8 cellular contexts compared by ENCODE assay signal in genomic region chr3:150787741-150788370, GRCh38. TPM values are rescaled to one million over a fixed set of nuclear protein-coding genes. Genes with fewer than 3 reads are reported as not detected.
DNase-seq lines count a peak whose midpoint lies in the region; ATAC-seq and TF ChIP-seq lines count a peak whose summit lies in the region.

No MANE protein-coding gene starts in this region.

- H3K4me1 Mint-ChIP-seq in activated T-helper 2 cell treated with anti-CD3 and anti-CD28 coated beads, Interferon-gamma antibody, Interleukin-2, Interleukin-4, amounts not matched to agents 10 μg/mL and 5 μg/mL and 100 μg/mL, durations not matched to agents 14 hours and 24 hours and 36 hours (ENCODE audit: low read depth) = peaks cover 41% of the 10 kb centered on the region

- DNase-seq in DMS 273 treated with DMSO at 0.1 percent for 48 hours (lab: John Stamatoyannopoulos, UW) (peak; percentile 40), RPMI8226 (peak; percentile 91), fibroblast of the conjunctiva (ENCODE audit: low read depth) (peak; percentile 61), omental fat pad (ENCODE audit: low spot score) (peak; percentile 73), suprapubic skin (ENCODE audit: low spot score in 2 of 2) (peak; percentile 86 to 91)
- DNase-seq in activated T-helper 2 cell treated with anti-CD3 and anti-CD28 coated beads, Interferon-gamma antibody, Interleukin-2, Interleukin-4, amounts not matched to agents 10 μg/mL and 5 μg/mL and 100 μg/mL, durations not matched to agents 14 hours and 24 hours and 36 hours (ENCODE audit: low spot score) = peak; percentile 59

- no peak for TF ChIP-seq POLR2A in suprapubic skin (IDR thresholded peaks at IDR 0.05)

- intact Hi-C loops in activated T-helper 2 cell treated with anti-CD3 and anti-CD28 coated beads, Interferon-gamma antibody, Interleukin-2, Interleukin-4, amounts not matched to agents 10 μg/mL and 5 μg/mL and 100 μg/mL, durations not matched to agents 14 hours and 24 hours and 36 hours (cut with micrococcal nuclease) = loop anchor here (1.0 kb wide), 2 partner anchors 77 to 358 kb away; no protein-coding TSS in a partner anchor

- H3K36me3 ChIP-seq in KMS-11 (ENCODE audit: insufficient read depth) (no peaks in the 10 kb centered on the region), suprapubic skin (no peaks in the 10 kb centered on the region)

- peak; percentile 88 for TF ChIP-seq CTCF in KMS-11 (conservative IDR thresholded peaks at IDR 0.05; ENCODE audit: low read depth, low read length)
- TF ChIP-seq CTCF in omental fat pad (IDR thresholded peaks at IDR 0.05) = peak in 1 of 3 donors; percentile 28
- peak; percentile 66 to 88 for TF ChIP-seq CTCF in suprapubic skin (IDR thresholded peaks at IDR 0.05)

- H3K4me3 Mint-ChIP-seq in activated T-helper 2 cell treated with anti-CD3 and anti-CD28 coated beads, Interferon-gamma antibody, Interleukin-2, Interleukin-4, amounts not matched to agents 10 μg/mL and 5 μg/mL and 100 μg/mL, durations not matched to agents 14 hours and 24 hours and 36 hours (ENCODE audit: low read depth) = no peak overlapping the region

- no peaks in the 10 kb centered on the region for H3K9me3 Mint-ChIP-seq in activated T-helper 2 cell treated with anti-CD3 and anti-CD28 coated beads, Interferon-gamma antibody, Interleukin-2, Interleukin-4, amounts not matched to agents 10 μg/mL and 5 μg/mL and 100 μg/mL, durations not matched to agents 14 hours and 24 hours and 36 hours

- TF ChIP-seq EP300 in suprapubic skin (IDR thresholded peaks at IDR 0.05) = no peak

- no peak overlapping the region for H3K9ac ChIP-seq in KMS-11

- no peak overlapping the region for H3K4me2 ChIP-seq in KMS-11

- H3K4me3 ChIP-seq in KMS-11 (IDR thresholded peaks at IDR 0.05; ENCODE audit: insufficient read depth, low read depth, low read length) (no peak overlapping the region), suprapubic skin (no peak overlapping the region)

- H3K27ac Mint-ChIP-seq in activated T-helper 2 cell treated with anti-CD3 and anti-CD28 coated beads, Interferon-gamma antibody, Interleukin-2, Interleukin-4, amounts not matched to agents 10 μg/mL and 5 μg/mL and 100 μg/mL, durations not matched to agents 14 hours and 24 hours and 36 hours = no peak overlapping the region

- H4K20me1 ChIP-seq in KMS-11 (ENCODE audit: insufficient read depth) = no peaks in the 10 kb centered on the region

- 8% methylated on average over 10 of the region's 10 CpGs for WGBS in suprapubic skin

- H2AFZ ChIP-seq in KMS-11 (ENCODE audit: low read depth) = 0 out of 2 replicates have a peak overlapping the region, but pooled peaks have one; percentile 32

- no peaks in the 10 kb centered on the region for H3K79me2 ChIP-seq in KMS-11 (ENCODE audit: insufficient read depth, low read depth)

- H3K9me3 ChIP-seq in suprapubic skin = no peaks in the 10 kb centered on the region

- ATAC-seq in GM21529 (IDR thresholded peaks at IDR 0.05; ENCODE audit: unreplicated experiment) = peak; percentile 77
- ATAC-seq in omental fat pad (ENCODE audit: low FRiP score) = no peak

- H3K36me3 Mint-ChIP-seq in activated T-helper 2 cell treated with anti-CD3 and anti-CD28 coated beads, Interferon-gamma antibody, Interleukin-2, Interleukin-4, amounts not matched to agents 10 μg/mL and 5 μg/mL and 100 μg/mL, durations not matched to agents 14 hours and 24 hours and 36 hours (ENCODE audit: low read depth) = no peaks in the 10 kb centered on the region

- H3K4me1 ChIP-seq in KMS-11 (ENCODE audit: low read depth, poor library complexity, severe bottlenecking) = peaks cover 6% of the 10 kb centered on the region
- no peaks in the 10 kb centered on the region for H3K4me1 ChIP-seq in suprapubic skin

- peaks cover 2% of the 10 kb centered on the region for H3K27me3 Mint-ChIP-seq in activated T-helper 2 cell treated with anti-CD3 and anti-CD28 coated beads, Interferon-gamma antibody, Interleukin-2, Interleukin-4, amounts not matched to agents 10 μg/mL and 5 μg/mL and 100 μg/mL, durations not matched to agents 14 hours and 24 hours and 36 hours (ENCODE audit: low read depth)

- H3K27ac ChIP-seq in KMS-11 = no peak overlapping the region
- H3K27ac ChIP-seq in suprapubic skin = no peak overlapping the region

- peaks cover 5% of the 10 kb centered on the region; the same call in 1 of the 2 replicates for H3K27me3 ChIP-seq in KMS-11 (ENCODE audit: insufficient read depth, low read depth)
- H3K27me3 ChIP-seq in suprapubic skin = no peaks in the 10 kb centered on the region

RNA-seq across cellular contexts. Expression of gene SIAH2, which starts 24.9 kb away (rescaled TPM):
- total RNA-seq in activated T-helper 2 cell treated with anti-CD3 and anti-CD28 coated beads, Interferon-gamma antibody, Interleukin-2, Interleukin-4, amounts not matched to agents 10 μg/mL and 5 μg/mL and 100 μg/mL, durations not matched to agents 14 hours and 24 hours and 36 hours = 108 and 116 TPM in 2 replicates
- total RNA-seq in omental fat pad (10 to 100 TPM; 30.6 to 45.3 (median 32.1) TPM), suprapubic skin (10 to 100 TPM; 49.5 to 95.7 (median 81.3) TPM)

Comparison
In these comparisons a context has a peak if more than half of its experiments do, and no peak if none do; other contexts are left out.
1. DNase-seq: peak in every context shown above with its lines; median percentile 91 in RPMI8226; 88 in suprapubic skin; 73 in omental fat pad; 61 in fibroblast of the conjunctiva; 59 in activated T-helper 2 cell treated with anti-CD3 and anti-CD28 coated beads, Interferon-gamma antibody, Interleukin-2, Interleukin-4, amounts not matched to agents 10 μg/mL and 5 μg/mL and 100 μg/mL, durations not matched to agents 14 hours and 24 hours and 36 hours; 40 in DMS 273 treated with DMSO at 0.1 percent for 48 hours.